ENCODE assay signal across 8 cellular contexts in the genomic region with DNA sequence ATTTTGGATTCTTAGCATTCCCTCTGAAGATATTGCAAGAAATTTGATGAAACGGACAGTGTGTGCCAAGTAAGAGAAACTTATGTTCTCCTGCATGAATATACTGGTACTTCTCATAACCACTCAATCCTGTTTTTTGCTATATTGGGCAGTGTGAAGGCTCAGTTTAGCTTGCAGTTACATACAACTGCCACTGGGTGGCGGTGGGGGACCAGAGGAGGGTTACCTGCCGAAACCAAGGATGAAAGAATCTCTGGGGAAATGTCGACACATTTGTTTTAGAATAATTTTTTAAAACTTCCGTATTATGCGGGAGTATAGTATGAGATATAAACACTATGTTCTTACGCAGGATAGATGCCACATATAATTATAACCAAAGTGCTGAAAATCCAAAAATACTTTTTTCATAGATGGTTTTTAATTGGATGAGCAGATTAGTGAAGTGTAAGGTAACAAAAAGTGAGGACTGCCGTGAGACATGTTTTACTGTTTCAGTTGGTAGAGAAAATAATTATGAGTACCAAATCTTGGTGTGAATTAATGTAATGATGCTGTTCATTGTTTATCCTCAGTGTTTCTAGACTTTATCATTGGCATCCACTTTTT. TPM values are rescaled to one million over a fixed set of nuclear protein-coding genes. Genes with fewer than 3 reads are reported as not detected.
A peak's percentile ranks its signal among the peaks of the same experiment; 100 is the strongest.
DNase-seq lines count a peak whose midpoint lies in the region; ATAC-seq and TF ChIP-seq lines count a peak whose summit lies in the region.

No MANE protein-coding gene starts in this region.

- H3K36me3 ChIP-seq in HCT116 (ENCODE audit: control insufficient read depth in 1 of 2, insufficient read depth in 2 of 2, low read length in 2 of 2) (peaks cover 14 to 35% of the 10 kb centered on the region in 2 experiments), MG63 (peaks cover 26% of the 10 kb centered on the region), SJSA1 (peaks cover 23% of the 10 kb centered on the region), vagina (peaks cover 0 to 18% of the 10 kb centered on the region in 2 donors)

- peaks cover 31% of the 10 kb centered on the region for H4K20me1 ChIP-seq in HCT116 (ENCODE audit: insufficient read depth)

- peak; percentile 65 for TF ChIP-seq CTCF in GM12801 (IDR thresholded peaks at IDR 0.05; ENCODE audit: extremely low read depth, insufficient read length)
- peak; percentile 67 to 97 (median 95) for TF ChIP-seq CTCF in HCT116 (IDR thresholded peaks at IDR 0.05 in 2 of 3, conservative IDR thresholded peaks at IDR 0.05 in 1 of 3; ENCODE audit: borderline replicate concordance in 1 of 3, insufficient read depth in 1 of 3, low read depth in 2 of 3, low read length in 2 of 3)
- peak; percentile 77 to 88 (median 83) for TF ChIP-seq CTCF in vagina (IDR thresholded peaks at IDR 0.05)

- CTCF ChIA-PET in HCT116 (lab: Charles Lee) = interaction anchor here (0.8 to 2.1 kb wide), 5 partner anchors 10 to 661 kb away, joined by 3 to 10 read pairs (median 6); a partner anchor contains a TSS

- BruUV-seq in HCT116 (replicated peaks; lab: Mats Ljungman, UMichigan) = no TSS peak

- DNase-seq in HCT116 (ENCODE audit: low read depth, low spot score) (peak; percentile 41), MG63 (peak; percentile 30), SJSA1 (ENCODE audit: low read depth in 1 of 2, low spot score in 2 of 2) (peak; percentile 43 to 53), germinal center (ENCODE audit: low spot score) (peak; percentile 82), posterior cingulate gyrus (peak; percentile 41 to 94 (median 66)), vagina (ENCODE audit: extremely low spot score in 2 of 2) (no peak)
- DNase-seq in activated naive CD4-positive, alpha-beta T cell (lab: John Stamatoyannopoulos, UW) = peak; percentile 16 to 64 (median 26)

- peak; percentile 98 for ATAC-seq in HCT116

- H3K9me3 ChIP-seq in HCT116 (ENCODE audit: control insufficient read depth in 1 of 2, insufficient read depth in 1 of 2, low read depth in 1 of 2, low read length in 2 of 2) (no peaks in the 10 kb centered on the region), MG63 (no peaks in the 10 kb centered on the region), SJSA1 (replicated peaks) (no peaks in the 10 kb centered on the region), vagina (no peaks in the 10 kb centered on the region)

- no peak for TF ChIP-seq POLR2A in HCT116 (IDR thresholded peaks at IDR 0.05; ENCODE audit: borderline replicate concordance, extremely low read depth, insufficient read depth, insufficient read length)
- no peak for TF ChIP-seq POLR2A in vagina (IDR thresholded peaks at IDR 0.05)

- peak; percentile 83 for TF ChIP-seq RAD21 in HCT116 (IDR thresholded peaks at IDR 0.05; ENCODE audit: low read depth)

- H3K27me3 ChIP-seq in HCT116 (ENCODE audit: insufficient read depth, low read length) (no peaks in the 10 kb centered on the region), MG63 (no peaks in the 10 kb centered on the region), SJSA1 (replicated peaks) (no peaks in the 10 kb centered on the region), vagina (no peaks in the 10 kb centered on the region)

- H3K27ac ChIP-seq in HCT116 (ENCODE audit: low read depth, low read length) (no peak overlapping the region), SJSA1 (no peak overlapping the region), vagina (no peak overlapping the region)

- no peak overlapping the region for H2AFZ ChIP-seq in HCT116 (ENCODE audit: low read depth, low read length, poor library complexity, severe bottlenecking)

- H3K9ac ChIP-seq in HCT116 (ENCODE audit: low read length) = no peak overlapping the region

- POLR2A ChIA-PET in HCT116 (lab: Charles Lee) = interaction anchor here (1.2 kb wide), 1 partner anchor 10 kb away, joined by 7 read pairs; a partner anchor contains a TSS

- H3K4me2 ChIP-seq in HCT116 (ENCODE audit: low read length) = no peak overlapping the region; the same call in 1 of the 2 replicates

- RAD21 ChIA-PET in HCT116 (lab: Charles Lee; ENCODE audit: low non-redundant PET in 1 of 2, low total read pairs in 2 of 2, uncharacterized antibody in 2 of 2, unreplicated experiment in 2 of 2) = no interaction called here

- H3K79me2 ChIP-seq in HCT116 (ENCODE audit: insufficient read depth, low read length) = peaks cover 89% of the 10 kb centered on the region

- no peaks in the 10 kb centered on the region for H3K9me2 ChIP-seq in HCT116 (ENCODE audit: insufficient read depth)

- H3K4me3 ChIP-seq in HCT116 (replicated peaks in 1 of 2; ENCODE audit: low read depth in 1 of 2, low read length in 2 of 2) (no peak overlapping the region), MG63 (no peak overlapping the region), SJSA1 (no peak overlapping the region), vagina (no peak overlapping the region)

- H3K4me1 ChIP-seq in HCT116 (ENCODE audit: control insufficient read depth in 1 of 2, insufficient read depth in 2 of 2, low read length in 2 of 2) = peaks cover 0 to 3% of the 10 kb centered on the region in 2 experiments; a peak in 1 of 4 replicates
- no peaks in the 10 kb centered on the region for H3K4me1 ChIP-seq in SJSA1 (replicated peaks)
- H3K4me1 ChIP-seq in vagina = peaks cover 7% of the 10 kb centered on the region

- intact Hi-C loops in HCT116 (cut with micrococcal nuclease) (loop anchor here (1.0 to 10.0 kb wide), 5 partner anchors 175 to 1125 kb away; a partner anchor contains a TSS), posterior cingulate gyrus (cut with DNase I) (loop anchor here (2.0 kb wide), 1 partner anchor 1125 kb away; no protein-coding TSS in a partner anchor), vagina (cut with DNase I) (no loop called here)

TF ChIP-seq in HCT116, 20 proteins besides CTCF, POLR2A, EP300 and RAD21:
- 0 out of 2 replicates have a peak, but pooled peaks have one; percentile 29 for TF ChIP-seq SRF (IDR thresholded peaks at IDR 0.05; ENCODE audit: low read depth)
- TF ChIP-seq EGR1 (IDR thresholded peaks at IDR 0.05; ENCODE audit: low read depth) = no peak

RNA-seq across cellular contexts. Expression of a gene that starts 9.7 kb away (rescaled TPM):
- 41.8 TPM for total RNA-seq in HCT116 (2021; ENCODE audit: unreplicated experiment)
- 16.0 and 22.5 TPM in 2 replicates for polyA plus RNA-seq in HCT116 (2012)
- total RNA-seq in MG63 (2014; rRNA removed; shearing (Covaris generic); ENCODE audit: low replicate concordance) = 7.7 and 11.2 TPM in 2 replicates
- total RNA-seq in SJSA1 (2014; rRNA removed; shearing (Covaris generic)) = 24.1 and 28.3 TPM in 2 replicates
- 28.0 TPM for total RNA-seq in vagina

RNA-seq across cellular contexts. Expression of a gene that starts 39.5 kb away (rescaled TPM):
- 12.7 TPM for total RNA-seq in HCT116 (2021; ENCODE audit: unreplicated experiment)
- 5.6 and 7.9 TPM in 2 replicates for polyA plus RNA-seq in HCT116 (2012)
- 7.4 and 8.6 TPM in 2 replicates for total RNA-seq in MG63 (2014; rRNA removed; shearing (Covaris generic); ENCODE audit: low replicate concordance)
- 16.9 and 26.2 TPM in 2 replicates for total RNA-seq in SJSA1 (2014; rRNA removed; shearing (Covaris generic))
- 18.4 TPM for total RNA-seq in vagina

Comparison
In these comparisons a context has a peak if more than half of its experiments do, and no peak if none do; other contexts are left out.
1. DNase-seq: peak in HCT116 (single experiment), MG63 (single experiment), SJSA1 (2 of 2), activated naive CD4-positive, alpha-beta T cell (4 of 4), germinal center (single experiment) and posterior cingulate gyrus (10 of 10); none in vagina (0 of 2).
2. Peak in every context shown above with its lines, with median percentiles within 50 percentile points of each other: CTCF ChIP-seq.